Comparison of ENCODE assay signal across 22 cellular contexts in the genomic region with DNA sequence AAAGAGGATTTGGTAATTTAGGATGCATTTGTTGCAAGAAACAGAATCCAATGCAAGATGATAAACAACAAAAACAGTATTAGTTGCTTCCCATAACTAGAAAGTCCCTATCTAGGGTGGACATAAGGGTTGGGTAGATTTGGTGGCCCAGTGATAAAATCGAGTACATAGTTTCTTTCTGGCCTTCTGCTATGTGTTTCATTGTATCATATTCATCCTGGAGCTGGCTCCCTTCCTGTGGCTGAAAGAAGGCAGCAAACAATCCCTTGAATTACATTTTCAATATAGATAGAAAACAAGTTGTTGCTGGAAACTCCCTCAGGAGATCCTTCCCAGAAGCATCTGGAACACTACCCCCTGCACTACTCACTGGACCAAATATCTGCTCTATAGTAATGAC.
A peak's percentile ranks its signal among the peaks of the same experiment; 100 is the strongest.
DNase-seq lines count a peak whose midpoint lies in the region; ATAC-seq and TF ChIP-seq lines count a peak whose summit lies in the region.
"Had no signal": no experiment of that assay in that cellular context is flagged by ENCODE, and none has a peak within 500 bp of the region (broad histone marks: within the 10 kb centered on the region; RNA-seq: fewer than 3 reads in every experiment).

No MANE protein-coding gene starts in this region.

- H3K4me1 ChIP-seq in testis, result no peaks in the 10 kb centered on the region
- H3K4me1 ChIP-seq: BE2C, BLaER1 had no signal

- ATAC-seq in HG03354 (IDR thresholded peaks at IDR 0.05; ENCODE audit: poor library complexity, severe bottlenecking, unreplicated experiment), result no peak
- ATAC-seq: GM12878 had no signal

- H3K27me3 ChIP-seq in testis, result no peaks in the 10 kb centered on the region
- H3K27me3 ChIP-seq: BE2C, BLaER1 had no signal

- no peaks in the 10 kb centered on the region for H3K36me3 ChIP-seq in testis (ENCODE audit: low read depth, missing control alignments)
- H3K36me3 ChIP-seq: BE2C, BLaER1 had no signal

- no peak for TF ChIP-seq POLR2A in erythroblast (IDR thresholded peaks at IDR 0.05; ENCODE audit: low read length)
- no peak for TF ChIP-seq POLR2A in testis (IDR thresholded peaks at IDR 0.05)

- H3K9me3 ChIP-seq in testis, result no peaks in the 10 kb centered on the region
- H3K9me3 ChIP-seq: BE2C, BLaER1 had no signal

- H3K4me3 ChIP-seq in testis, result no peak overlapping the region
- H3K4me3 ChIP-seq: BLaER1, GM12878 had no signal

- no peak overlapping the region for H3K27ac ChIP-seq in testis
- H3K27ac ChIP-seq: BLaER1 had no signal

- 38 to 50% methylated on average over 1 of the region's 1 CpG for WGBS in testis, 2 donors

- TF ChIP-seq CTCF in testis (IDR thresholded peaks at IDR 0.05), result no peak

- DNase-seq in OCI-M1 (lab: John Stamatoyannopoulos, UW) (peak; percentile 18), erythroblast (lab: John Stamatoyannopoulos, UW) (peak; percentile 18 to 72), testis (peak; percentile 58)
- no peak for DNase-seq in activated CD8-positive, alpha-beta memory T cell treated with anti-CD3 and anti-CD28 coated beads for 24 hours
- DNase-seq: 8988T; ACHN; BE2C; C1 segment of cervical spinal cord; CD4-positive, alpha-beta memory T cell; CD4-positive, CD25-positive, alpha-beta regulatory T cell; CD8-positive, alpha-beta memory T cell; COR-L47; DMS 273 treated with DMSO at 0.1 percent for 48 hours; DMS153; DMS53; DMS79; DND-41; EL; GDM1 had no signal

- intact Hi-C loops in testis (cut with DNase I; ENCODE audit: low total_unique reads), result no loop called here
